ENCODE assay signal across 8 cellular contexts in genomic region chr1:17335821-17336718, GRCh38. TPM values are rescaled to one million over a fixed set of nuclear protein-coding genes. Genes with fewer than 3 reads are reported as not detected.
A peak's percentile ranks its signal among the peaks of the same experiment; 100 is the strongest.
DNase-seq lines count a peak whose midpoint lies in the region; ATAC-seq, FAIRE-seq and TF ChIP-seq lines count a peak whose summit lies in the region.

No MANE protein-coding gene starts in this region.

- peak; percentile 71 for TF ChIP-seq RAD21 in IMR-90 (IDR thresholded peaks at IDR 0.05; ENCODE audit: low read length)

- H4K91ac ChIP-seq in IMR-90 (ENCODE audit: insufficient read depth, low read depth, low read length): no peak overlapping the region

- H3K4me1 Mint-ChIP-seq in Calu3 (ENCODE audit: low read depth, unreplicated experiment): peaks cover 19% of the 10 kb centered on the region

- FAIRE-seq in urothelium cell line (lab: Jason Lieb, UNC): no peak

- TF ChIP-seq CTCF in Calu3 (IDR thresholded peaks at IDR 0.05; ENCODE audit: unreplicated experiment) (peak; percentile 62), IMR-90 (conservative IDR thresholded peaks at IDR 0.05; ENCODE audit: low read depth, low read length) (peak; percentile 79)

- H3K4me2 ChIP-seq in IMR-90 (ENCODE audit: low read depth, low read length): no peak overlapping the region

- H3K23ac ChIP-seq in IMR-90 (ENCODE audit: low read depth, low read length): no peak overlapping the region

- CTCF ChIA-PET in Calu3 (lab: Charles Lee) (interaction anchor here (0.7 to 1.3 kb wide), 3 partner anchors 60 to 210 kb away, joined by 3 to 7 read pairs (median 3); no protein-coding TSS in a partner anchor), IMR-90 (lab: Yijun Ruan, JAX) (interaction anchor here (1.9 kb wide), 1 partner anchor 9 kb away, joined by 4 read pairs; no protein-coding TSS in a partner anchor)

- no peak overlapping the region for H3K14ac ChIP-seq in IMR-90 (replicated peaks; ENCODE audit: low read depth, low read length)

- H3K36me3 ChIP-seq in IMR-90 (ENCODE audit: control insufficient read depth, insufficient read depth, low read length): no peaks in the 10 kb centered on the region

- H3K4me3 ChIP-seq in IMR-90 (ENCODE audit: insufficient read depth, low read depth, low read length): no peak overlapping the region

- dilution Hi-C loops in IMR-90 (cut with HindIII; ENCODE audit: low sequenced_read_pairs, unreplicated experiment): no loop called here

- WGBS in IMR-90 (ENCODE audit: extremely low coverage in 2 of 2, insufficient read length in 1 of 2), 2 experiments: 39% methylated on average over 3 of the region's 20 CpGs; no CpG with 5 or more reads in 1 of the 2 experiments

- no peak overlapping the region for H2BK5ac ChIP-seq in IMR-90 (ENCODE audit: low read depth, low read length, poor library complexity, severe bottlenecking)

- H3K18ac ChIP-seq in IMR-90 (ENCODE audit: low read depth, low read length): no peak overlapping the region

- POLR2A ChIA-PET in IMR-90 (lab: Charles Lee; ENCODE audit: unreplicated experiment): no interaction called here

- H3K27ac ChIP-seq in IMR-90 (ENCODE audit: insufficient read depth, low read length): no peak overlapping the region

- H2AK5ac ChIP-seq in IMR-90 (ENCODE audit: low read depth, low read length): no peak overlapping the region

- H3K27ac Mint-ChIP-seq in Calu3 (ENCODE audit: unreplicated experiment): no peak overlapping the region

- TF ChIP-seq POLR2A in IMR-90 (IDR thresholded peaks at IDR 0.05; ENCODE audit: low read depth, low read length): no peak

- H3K9me3 Mint-ChIP-seq in Calu3 (ENCODE audit: low read depth, unreplicated experiment): peaks cover 3% of the 10 kb centered on the region

- no peak overlapping the region for H3K4ac ChIP-seq in IMR-90 (ENCODE audit: low read depth, low read length)

- peak overlapping the region; percentile 28 for H2AK9ac ChIP-seq in IMR-90 (replicated peaks; ENCODE audit: low read depth, low read length, poor library complexity)

- H2BK20ac ChIP-seq in IMR-90 (ENCODE audit: low read depth, low read length): no peak overlapping the region

- no peaks in the 10 kb centered on the region for H3K9me1 ChIP-seq in IMR-90 (ENCODE audit: insufficient read depth, low read length)

- H4K20me1 ChIP-seq in IMR-90 (ENCODE audit: insufficient read depth, low read length): no peaks in the 10 kb centered on the region

- H3K56ac ChIP-seq in IMR-90 (ENCODE audit: extremely low read depth, insufficient read depth, low read length): no peak overlapping the region

- no peaks in the 10 kb centered on the region for H3K79me1 ChIP-seq in IMR-90 (ENCODE audit: low read depth in 1 of 2, low read length in 2 of 2)

- peak; percentile 84 for ATAC-seq in IMR-90 (ENCODE audit: low read depth)
- no peak for ATAC-seq in HG03159 (IDR thresholded peaks at IDR 0.05; ENCODE audit: unreplicated experiment)

- H2AFZ ChIP-seq in IMR-90 (replicated peaks; ENCODE audit: low read length, poor library complexity): peak overlapping the region; percentile 63

- H3K27me3 Mint-ChIP-seq in Calu3 (ENCODE audit: unreplicated experiment): peaks cover 58% of the 10 kb centered on the region

- BruUV-seq in Calu3 (replicated peaks; lab: Mats Ljungman, UMichigan): no TSS peak
- no TSS peak for BruUV-seq in IMR-90 (replicated peaks; lab: Mats Ljungman, UMichigan)

- no peak overlapping the region for H4K8ac ChIP-seq in IMR-90 (ENCODE audit: low read depth in 2 of 2, low read length in 2 of 2)

- H2BK120ac ChIP-seq in IMR-90 (ENCODE audit: low read depth, low read length): no peak overlapping the region

- peak; percentile 88 for DNase-seq in Calu3
- peak; percentile 41 for DNase-seq in IMR-90
- DNase-seq in RPMI7951 (ENCODE audit: low read depth): peak; percentile 74
- DNase-seq in activated T-helper 9 cell treated with anti-CD3 and anti-CD28 coated beads, Interleukin-2, amount 50 U/mL, for 16 hours (ENCODE audit: low read depth): peak; percentile 31
- DNase-seq in glomerular endothelial cell (ENCODE audit: extremely low read depth, low read depth, low spot score): peak; percentile 9
- DNase-seq in pons (ENCODE audit: low spot score): peak; percentile 23
- peak; percentile 63 for DNase-seq in urothelium cell line (ENCODE audit: low spot score)

- H3K27me3 ChIP-seq in IMR-90 (ENCODE audit: control insufficient read depth, insufficient read depth, low read length): peaks cover 18% of the 10 kb centered on the region

- no peaks in the 10 kb centered on the region for H3K9me3 ChIP-seq in IMR-90 (ENCODE audit: control insufficient read depth, insufficient read depth, low read length)

- H4K5ac ChIP-seq in IMR-90 (ENCODE audit: low read depth, low read length): no peak overlapping the region

- H3K4me1 ChIP-seq in IMR-90 (ENCODE audit: control insufficient read depth, insufficient read depth, low read length): no peaks in the 10 kb centered on the region

- in situ Hi-C loops in IMR-90 (cut with MboI; ENCODE audit: low sequenced_read_pairs): loop anchor here (5.0 kb wide), 1 partner anchor 209 kb away; no protein-coding TSS in a partner anchor

- H3K36me3 Mint-ChIP-seq in Calu3 (ENCODE audit: insufficient read depth, unreplicated experiment): no peaks in the 10 kb centered on the region

- H3K4me3 Mint-ChIP-seq in Calu3 (ENCODE audit: low read depth, unreplicated experiment): no peak overlapping the region

- intact Hi-C loops in Calu3 (cut with micrococcal nuclease; ENCODE audit: unreplicated experiment): loop anchor here (2.0 to 10.0 kb wide), 2 partner anchors 47 to 101 kb away; no protein-coding TSS in a partner anchor
- intact Hi-C loops in IMR-90 (cut with micrococcal nuclease): loop anchor here (1.0 kb wide), 2 partner anchors 211 to 277 kb away; no protein-coding TSS in a partner anchor

- H2BK15ac ChIP-seq in IMR-90 (ENCODE audit: low read depth, low read length): no peak overlapping the region

- no peak overlapping the region for H3K9ac ChIP-seq in IMR-90 (ENCODE audit: low read depth, low read length)

TF ChIP-seq in IMR-90, 13 proteins besides CTCF, POLR2A, EP300 and RAD21:
- TF ChIP-seq NFE2L2 (IDR thresholded peaks at IDR 0.05; ENCODE audit: low read depth, low read length): no peak
- no peak for TF ChIP-seq MAFK (IDR thresholded peaks at IDR 0.05; ENCODE audit: low read depth, low read length)
- TF ChIP-seq FOS (IDR thresholded peaks at IDR 0.05; ENCODE audit: low read depth, low read length): no peak
- peak; percentile 90 for TF ChIP-seq SMC3 (IDR thresholded peaks at IDR 0.05; ENCODE audit: low read depth, low read length)

RNA-seq across cellular contexts. Expression of gene PADI4, which starts 28.1 kb away (rescaled TPM):
- not detected in 2 replicates for total RNA-seq in Calu3 (2022)
- not detected in 2 replicates for total RNA-seq in IMR-90 (2012; rRNA removed)
- not detected in 2 replicates for polyA plus RNA-seq in IMR-90 (2012; rRNA removed)
- not detected in 2 replicates for polyA plus RNA-seq in IMR-90 (2012; cell fraction: cytosol; rRNA removed)
- not detected in 2 replicates for polyA plus RNA-seq in IMR-90 (2012; cell fraction: nucleus; rRNA removed; ENCODE audit: low replicate concordance)
- total RNA-seq in RPMI7951 (2014; rRNA removed; shearing (Covaris generic)): 3.5 and 6.7 TPM in 2 replicates
- total RNA-seq in glomerular endothelial cell: not detected in 2 replicates

RNA-seq across cellular contexts. Expression of gene PADI6, which starts 35.9 kb away (rescaled TPM):
- total RNA-seq in Calu3 (2022) (not detected in 2 replicates), IMR-90 (2012; rRNA removed) (not detected in 2 replicates), glomerular endothelial cell (not detected in 2 replicates)
- not detected in 2 replicates for polyA plus RNA-seq in IMR-90 (2012; rRNA removed)
- not detected in 2 replicates for polyA plus RNA-seq in IMR-90 (2012; cell fraction: cytosol; rRNA removed)
- polyA plus RNA-seq in IMR-90 (2012; cell fraction: nucleus; rRNA removed; ENCODE audit: low replicate concordance): not detected in 2 replicates
- not detected in 2 replicates for total RNA-seq in RPMI7951 (2014; rRNA removed; shearing (Covaris generic))

Comparison
In these comparisons a context has a peak if more than half of its experiments do, and no peak if none do; other contexts are left out.
1. DNase-seq: peak in every context shown above with its lines; median percentile 88 in Calu3; 74 in RPMI7951; 63 in urothelium cell line; 41 in IMR-90; 31 in activated T-helper 9 cell treated with anti-CD3 and anti-CD28 coated beads, Interleukin-2, amount 50 U/mL, for 16 hours; 23 in pons; 9 in glomerular endothelial cell.